In the genomic region with DNA sequence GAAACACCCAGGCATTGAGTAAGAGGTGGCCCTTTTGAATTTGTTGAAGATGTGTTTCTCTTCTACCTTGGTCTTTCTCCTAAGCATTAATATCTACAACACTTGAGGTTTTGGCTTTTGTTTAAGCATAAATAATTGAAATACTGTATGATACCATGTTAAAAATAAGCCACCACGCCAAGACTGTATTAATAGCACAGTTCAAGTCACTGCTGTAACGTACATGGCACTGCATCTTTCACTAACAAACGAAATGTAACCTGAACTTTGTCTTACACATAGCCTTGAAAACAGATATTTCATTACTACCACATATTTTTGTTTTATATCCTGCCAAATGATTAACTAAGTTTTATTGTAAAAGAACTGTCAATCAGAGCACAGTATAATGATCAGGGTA, we compare ENCODE assay signal across 26 cellular contexts.
"Had no signal": no experiment of that assay in that cellular context is flagged by ENCODE, and none has a peak within 500 bp of the region (broad histone marks: within the 10 kb centered on the region; RNA-seq: fewer than 3 reads in every experiment).

No MANE protein-coding gene starts in this region.

- H3K27me3 ChIP-seq: adrenal gland had no signal

- DNase-seq: activated CD4-positive, alpha-beta memory T cell treated with anti-CD3 and anti-CD28 coated beads, Interleukin-2, amount 10 ng/mL, durations not matched to agents 7 days and 5 days; activated CD4-positive, alpha-beta T cell treated with anti-CD3 and anti-CD28 coated beads, Interleukin-2, amount 50 U/mL, for 1 hour; activated CD4-positive, CD25-positive, alpha-beta regulatory T cell; activated gamma-delta T cell treated with Interleukin-2 at 50 U/mL for 16 hours; activated naive CD8-positive, alpha-beta T cell treated with anti-CD3 and anti-CD28 coated beads, Interleukin-2, amount 10 ng/mL, durations not matched to agents 7 days and 5 days; activated T-cell treated with anti-CD3 and anti-CD28 coated beads, Interleukin-2, amount 50 U/mL, for 72 hours; adrenal gland; anterior cingulate cortex; cerebellar nuclear complex; KBM-7; NCI-H1092; NCI-H1417; NCI-H1930; NCI-H2171; NCI-H226; NCI-H526 treated with DMSO at 0.1 percent for 48 hours; NCI-H82; OCI-M1; RPMI8226; SK-N-SH; SW 1271; T1000 had no signal

- H3K9me3 Mint-ChIP-seq: activated T-helper 2 cell treated with anti-CD3 and anti-CD28 coated beads, Interferon-gamma antibody, Interleukin-2, Interleukin-4, amounts not matched to agents 10 μg/mL and 5 μg/mL and 100 μg/mL, durations not matched to agents 14 hours and 24 hours and 36 hours; T-helper 1 cell treated with Interleukin-12 subunit alpha and Interleukin-12 subunit beta and Interleukin-4 antibody, amounts not matched to agents 30 μg/mL and 1 μg/mL, for 36 hours had no signal

- H3K4me3 ChIP-seq: adrenal gland had no signal

- H3K9ac ChIP-seq: SK-N-SH had no signal

- H3K4me3 Mint-ChIP-seq: activated CD4-positive, alpha-beta memory T cell treated with anti-CD3 and anti-CD28 coated beads, Interleukin-2, amount 10 ng/mL, durations not matched to agents 7 days and 5 days; activated T-cell treated with anti-CD3 and anti-CD28 coated beads, Interleukin-2, amount 50 U/mL, for 72 hours; T-helper 1 cell treated with Interleukin-12 subunit alpha and Interleukin-12 subunit beta and Interleukin-4 antibody, amounts not matched to agents 30 μg/mL and 1 μg/mL, for 36 hours had no signal

- H3K27me3 Mint-ChIP-seq: activated CD4-positive, alpha-beta memory T cell treated with anti-CD3 and anti-CD28 coated beads, Interleukin-2, amount 10 ng/mL, durations not matched to agents 7 days and 5 days; activated naive CD8-positive, alpha-beta T cell treated with anti-CD3 and anti-CD28 coated beads, Interleukin-2, amount 10 ng/mL, durations not matched to agents 7 days and 5 days had no signal

- H3K4me2 ChIP-seq: SK-N-SH had no signal

- H3K27ac Mint-ChIP-seq: activated CD4-positive, alpha-beta memory T cell treated with anti-CD3 and anti-CD28 coated beads, Interleukin-2, amount 10 ng/mL, durations not matched to agents 7 days and 5 days; activated naive CD8-positive, alpha-beta T cell treated with anti-CD3 and anti-CD28 coated beads, Interleukin-2, amount 10 ng/mL, durations not matched to agents 7 days and 5 days; activated T-cell treated with anti-CD3 and anti-CD28 coated beads, Interleukin-2, amount 50 U/mL, for 72 hours; activated T-helper 2 cell treated with anti-CD3 and anti-CD28 coated beads, Interferon-gamma antibody, Interleukin-2, Interleukin-4, amounts not matched to agents 10 μg/mL and 5 μg/mL and 100 μg/mL, durations not matched to agents 14 hours and 24 hours and 36 hours; T-helper 1 cell treated with Interleukin-12 subunit alpha and Interleukin-12 subunit beta and Interleukin-4 antibody, amounts not matched to agents 30 μg/mL and 1 μg/mL, for 36 hours had no signal

- H3K36me3 ChIP-seq: adrenal gland had no signal

- H3K9me3 ChIP-seq: adrenal gland, SK-N-SH had no signal

- H3K27ac ChIP-seq: adrenal gland had no signal

- ATAC-seq: activated T-cell treated with anti-CD3 and anti-CD28 coated beads, Interleukin-2, amount 50 U/mL, for 72 hours; Panc1; Right ventricle myocardium inferior had no signal
